Comparison of ENCODE assay signal across 8 cellular contexts in the genomic region with DNA sequence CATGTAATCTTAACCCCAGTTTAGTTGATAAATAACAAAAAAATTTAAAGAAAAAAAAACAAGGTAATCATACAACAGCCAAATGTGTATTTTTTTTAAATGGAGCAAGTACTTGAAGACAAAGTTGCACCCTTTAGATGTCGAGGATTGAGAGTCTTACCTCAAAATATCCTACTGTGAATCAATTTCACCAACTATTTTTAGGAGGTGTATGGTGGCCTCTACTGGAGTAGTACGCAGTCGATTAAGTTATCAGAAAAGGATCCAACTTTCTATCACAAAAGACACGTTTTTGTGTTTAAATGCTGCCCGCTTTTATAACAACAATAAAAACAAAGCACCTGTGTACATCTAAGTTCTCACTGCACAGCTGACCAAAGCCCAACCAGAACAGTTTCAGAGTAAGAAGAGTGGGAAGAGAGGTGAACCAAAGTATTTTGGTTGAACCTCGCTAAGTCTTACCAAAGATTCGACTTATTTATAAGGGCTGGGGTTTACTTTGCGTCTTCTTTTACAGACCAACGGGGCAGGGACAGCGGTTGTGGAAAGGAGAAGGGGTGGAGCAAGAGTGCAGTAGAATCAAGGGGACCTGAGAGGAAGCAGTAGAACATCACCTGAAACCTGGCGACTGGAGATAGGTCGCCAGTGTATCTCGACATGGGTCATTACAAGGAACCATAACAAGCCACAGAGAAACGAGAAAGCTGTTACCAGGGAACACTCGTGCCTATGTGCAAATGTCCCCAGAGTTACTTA. TPM values are rescaled to one million over a fixed set of nuclear protein-coding genes. Genes with fewer than 3 reads are reported as not detected.
DNase-seq lines count a peak whose midpoint lies in the region; ATAC-seq and TF ChIP-seq lines count a peak whose summit lies in the region.

No MANE protein-coding gene starts in this region.

- no peaks in the 10 kb centered on the region for H3K9me2 ChIP-seq in OCI-LY7 (ENCODE audit: insufficient read depth, low read length)

- POLR2A ChIA-PET in activated CD8-positive, alpha-beta T cell treated with anti-CD3 and anti-CD28 coated beads for 36 hours (lab: Charles Lee), result no interaction called here
- POLR2A ChIA-PET in OCI-LY7 (lab: Charles Lee), result no interaction called here

- no TSS peak for BruUV-seq in OCI-LY7 (replicated peaks; lab: Mats Ljungman, UMichigan)

- H3K4me1 ChIP-seq in thymus (ENCODE audit: control insufficient read depth, insufficient read depth, low read length) (no peaks in the 10 kb centered on the region), OCI-LY7 (ENCODE audit: insufficient read depth, low read length, poor library complexity, severe bottlenecking) (no peaks in the 10 kb centered on the region)

- H3K36me3 Mint-ChIP-seq in activated CD8-positive, alpha-beta T cell treated with anti-CD3 and anti-CD28 coated beads for 36 hours (ENCODE audit: low read depth), result no peaks in the 10 kb centered on the region

- H3K4me3 ChIP-seq in thymus (ENCODE audit: low read length) (peak overlapping the region; percentile 40), OCI-LY7 (ENCODE audit: low read depth, low read length, poor library complexity, severe bottlenecking) (no peak overlapping the region)

- no peak for TF ChIP-seq CTCF in GM13977 (IDR thresholded peaks at IDR 0.05; ENCODE audit: extremely low read depth, insufficient read depth, missing control alignments)
- TF ChIP-seq CTCF in activated CD8-positive, alpha-beta T cell treated with anti-CD3 and anti-CD28 coated beads for 36 hours (IDR thresholded peaks at IDR 0.05), result no peak
- no peak for TF ChIP-seq CTCF in OCI-LY7 (conservative IDR thresholded peaks at IDR 0.05; ENCODE audit: low read length)

- H4K20me1 ChIP-seq in OCI-LY7 (ENCODE audit: insufficient read depth, low read length), result no peaks in the 10 kb centered on the region

- H3K36me3 ChIP-seq in thymus (ENCODE audit: control insufficient read depth, insufficient read depth) (no peaks in the 10 kb centered on the region), OCI-LY7 (ENCODE audit: insufficient read depth, low read length) (no peaks in the 10 kb centered on the region)

- no peak overlapping the region for H3K27ac Mint-ChIP-seq in activated CD8-positive, alpha-beta T cell treated with anti-CD3 and anti-CD28 coated beads for 36 hours

- no peak overlapping the region for H3K4me2 ChIP-seq in OCI-LY7 (ENCODE audit: low read length)

- H3K9me3 ChIP-seq in thymus (ENCODE audit: control insufficient read depth) (no peaks in the 10 kb centered on the region), OCI-LY7 (ENCODE audit: low read length) (no peaks in the 10 kb centered on the region)

- intact Hi-C loops in activated CD8-positive, alpha-beta T cell treated with anti-CD3 and anti-CD28 coated beads for 36 hours (cut with micrococcal nuclease), result no loop called here
- intact Hi-C loops in OCI-LY7 (cut with micrococcal nuclease; ENCODE audit: unreplicated experiment), result no loop called here

- no peak overlapping the region for H3K27ac ChIP-seq in thymus (ENCODE audit: low read depth)
- H3K27ac ChIP-seq in OCI-LY7 (ENCODE audit: low read depth, low read length, poor library complexity, severe bottlenecking), result no peak overlapping the region

- H3K27me3 Mint-ChIP-seq in activated CD8-positive, alpha-beta T cell treated with anti-CD3 and anti-CD28 coated beads for 36 hours, result peaks cover 23% of the 10 kb centered on the region

- H3K9me3 Mint-ChIP-seq in activated CD8-positive, alpha-beta T cell treated with anti-CD3 and anti-CD28 coated beads for 36 hours, result peaks cover 3% of the 10 kb centered on the region

- CTCF ChIA-PET in activated CD8-positive, alpha-beta T cell treated with anti-CD3 and anti-CD28 coated beads for 36 hours (lab: Charles Lee), result no interaction called here
- CTCF ChIA-PET in OCI-LY7 (lab: Charles Lee; ENCODE audit: unreplicated experiment), result no interaction called here

- H3K27me3 ChIP-seq in thymus (ENCODE audit: control insufficient read depth, insufficient read depth), result peaks cover 2% of the 10 kb centered on the region

- peak; percentile 26 for DNase-seq in GM13977 (ENCODE audit: low spot score)
- DNase-seq in activated CD8-positive, alpha-beta T cell treated with anti-CD3 and anti-CD28 coated beads for 36 hours, result no peak
- peak; percentile 10 for DNase-seq in iPS-NIHi7 (ENCODE audit: extremely low spot score)
- no peak for DNase-seq in OCI-LY7 (ENCODE audit: low spot score)
- no peak for DNase-seq in UCSD-AML1 (lab: John Stamatoyannopoulos, UW; ENCODE audit: unreplicated experiment)
- DNase-seq in kidney glomerular epithelial cell (lab: John Stamatoyannopoulos, UW), result no peak

- ATAC-seq in HG02852 (IDR thresholded peaks at IDR 0.05; ENCODE audit: unreplicated experiment), result peak; percentile 34
- no peak for ATAC-seq in activated CD8-positive, alpha-beta T cell treated with anti-CD3 and anti-CD28 coated beads for 36 hours

- 16% methylated on average over 15 of the region's 15 CpGs for WGBS in thymus

- in situ Hi-C loops in GM13977 (cut with MboI; ENCODE audit: low pct_unique_long_range_greater_than_20kb, low sequenced_read_pairs, unreplicated experiment), result no loop called here

- no peak overlapping the region for H2AFZ ChIP-seq in OCI-LY7 (ENCODE audit: low read length)

- no peaks in the 10 kb centered on the region for H3K4me1 Mint-ChIP-seq in activated CD8-positive, alpha-beta T cell treated with anti-CD3 and anti-CD28 coated beads for 36 hours (ENCODE audit: low read depth)

- H3K79me2 ChIP-seq in OCI-LY7 (ENCODE audit: insufficient read depth, low read depth, low read length), result no peaks in the 10 kb centered on the region

- H3K4me3 Mint-ChIP-seq in activated CD8-positive, alpha-beta T cell treated with anti-CD3 and anti-CD28 coated beads for 36 hours, result peak overlapping the region; percentile 14

RNA-seq across cellular contexts. Expression of a gene that starts 1.2 kb away (rescaled TPM):
- total RNA-seq in activated CD8-positive, alpha-beta T cell treated with anti-CD3 and anti-CD28 coated beads for 36 hours, result under 1 TPM in 1 of 2 experiments, not detected in 1; 0.04 TPM
- polyA plus RNA-seq in thymus, result 1.8 TPM
- total RNA-seq in OCI-LY7 (2014; rRNA removed; shearing (Covaris generic)), result not detected in 2 replicates
- not detected in 2 replicates for total RNA-seq in OCI-LY7 (2022)

Comparison
In these comparisons a context has a peak if more than half of its experiments do, and no peak if none do; other contexts are left out.
1. DNase-seq: peak in GM13977 (single experiment) and iPS-NIHi7 (single experiment); none in activated CD8-positive, alpha-beta T cell treated with anti-CD3 and anti-CD28 coated beads for 36 hours (single experiment), OCI-LY7 (single experiment), UCSD-AML1 (single experiment) and kidney glomerular epithelial cell (single experiment).